Comparison of ENCODE assay signal across 11 cellular contexts in genomic region chr3:43290961-43291360, GRCh38. TPM values are rescaled to one million over a fixed set of nuclear protein-coding genes. Genes with fewer than 3 reads are reported as not detected.
DNase-seq lines count a peak whose midpoint lies in the region; ATAC-seq and TF ChIP-seq lines count a peak whose summit lies in the region.
"Had no signal": no experiment of that assay in that cellular context is flagged by ENCODE, and none has a peak within 500 bp of the region (broad histone marks: within the 10 kb centered on the region; RNA-seq: fewer than 3 reads in every experiment).

No MANE protein-coding gene starts in this region.

- no peaks in the 10 kb centered on the region for H3K27me3 Mint-ChIP-seq in activated naive CD8-positive, alpha-beta T cell treated with anti-CD3 and anti-CD28 coated beads for 36 hours
- peaks cover 4 to 13% (median 11%) of the 10 kb centered on the region in 3 donors for H3K27me3 Mint-ChIP-seq in immature natural killer cell (ENCODE audit: low read depth in 3 of 3)

- DNase-seq in right cardiac atrium (no peak), cardiac septum (ENCODE audit: low spot score) (no peak), immature natural killer cell (no peak), thyroid gland (no peak)
- DNase-seq in activated naive CD8-positive, alpha-beta T cell treated with anti-CD3 and anti-CD28 coated beads for 36 hours: no peak
- DNase-seq: head of caudate nucleus, NCI-H1092 had no signal

- H3K27ac Mint-ChIP-seq in activated naive CD8-positive, alpha-beta T cell treated with anti-CD3 and anti-CD28 coated beads for 36 hours: peak overlapping the region; percentile 90
- H3K27ac Mint-ChIP-seq in immature natural killer cell: peak overlapping the region; percentile 79 to 98 (median 94)

- H3K4me1 Mint-ChIP-seq in activated naive CD8-positive, alpha-beta T cell treated with anti-CD3 and anti-CD28 coated beads for 36 hours: peaks cover 71% of the 10 kb centered on the region
- H3K4me1 Mint-ChIP-seq in immature natural killer cell: peaks cover 81 to 85% of the 10 kb centered on the region in 2 donors

- H3K4me3 Mint-ChIP-seq in activated naive CD8-positive, alpha-beta T cell treated with anti-CD3 and anti-CD28 coated beads for 36 hours: peak overlapping the region; percentile 88
- peak overlapping the region; percentile 65 to 100 (median 97) for H3K4me3 Mint-ChIP-seq in immature natural killer cell

- TF ChIP-seq POLR2A in thyroid gland (IDR thresholded peaks at IDR 0.05): no peak

- H3K9me3 ChIP-seq in right cardiac atrium (ENCODE audit: control insufficient read depth, low read length) (no peaks in the 10 kb centered on the region), thyroid gland (no peaks in the 10 kb centered on the region)

- H3K36me3 ChIP-seq in urinary bladder (ENCODE audit: insufficient read depth): no peaks in the 10 kb centered on the region
- no peaks in the 10 kb centered on the region for H3K36me3 ChIP-seq in thyroid gland

- H3K4me3 ChIP-seq in right cardiac atrium (ENCODE audit: low read length) (peak overlapping the region; percentile 0), urinary bladder (ENCODE audit: low read depth, low read length) (peak overlapping the region; percentile 5), thyroid gland (replicated peaks in 1 of 3) (peak overlapping the region in 1 of 3 donors; percentile 4)

- TF ChIP-seq CTCF in thyroid gland (IDR thresholded peaks at IDR 0.05): no peak

- H3K9me3 Mint-ChIP-seq in activated naive CD8-positive, alpha-beta T cell treated with anti-CD3 and anti-CD28 coated beads for 36 hours: no peaks in the 10 kb centered on the region
- no peaks in the 10 kb centered on the region for H3K9me3 Mint-ChIP-seq in immature natural killer cell

- ATAC-seq in right cardiac atrium (no peak), GM18907 (IDR thresholded peaks at IDR 0.05; ENCODE audit: unreplicated experiment) (no peak), HG03095 (IDR thresholded peaks at IDR 0.05; ENCODE audit: unreplicated experiment) (no peak)

- peaks cover 22% of the 10 kb centered on the region for H3K36me3 Mint-ChIP-seq in activated naive CD8-positive, alpha-beta T cell treated with anti-CD3 and anti-CD28 coated beads for 36 hours
- H3K36me3 Mint-ChIP-seq in immature natural killer cell: peaks cover 0 to 5% (median 3%) of the 10 kb centered on the region in 3 donors

- H3K4me1 ChIP-seq in right cardiac atrium (ENCODE audit: control insufficient read depth, insufficient read depth, low read length) (peaks cover 14% of the 10 kb centered on the region), urinary bladder (ENCODE audit: insufficient read depth) (peaks cover 3% of the 10 kb centered on the region), thyroid gland (peaks cover 30 to 52% of the 10 kb centered on the region in 2 donors)

- H3K27me3 ChIP-seq in right cardiac atrium (ENCODE audit: control insufficient read depth, insufficient read depth): no peaks in the 10 kb centered on the region
- H3K27me3 ChIP-seq in thyroid gland: no peaks in the 10 kb centered on the region

- intact Hi-C loops in right cardiac atrium (cut with DNase I) (no loop called here), cardiac septum (cut with DNase I) (no loop called here), thyroid gland (cut with DNase I) (loop anchor here (10.0 kb wide), 1 partner anchor 214 kb away; no protein-coding TSS in a partner anchor)

- H3K27ac ChIP-seq in right cardiac atrium (ENCODE audit: low read length) (no peak overlapping the region), urinary bladder (ENCODE audit: low read depth) (no peak overlapping the region), thyroid gland (peak overlapping the region in 1 of 3 donors; percentile 88)
- H3K27ac ChIP-seq: RWPE1 had no signal

- WGBS in right cardiac atrium: 54% methylated on average over 5 of the region's 5 CpGs
- WGBS in urinary bladder: 62% methylated on average over 5 of the region's 5 CpGs
- 81 to 86% methylated on average over 5 of the region's 5 CpGs for WGBS in thyroid gland, 2 donors

RNA-seq across cellular contexts. Expression of gene SNRK, which starts 4.6 kb away (rescaled TPM):
- total RNA-seq in right cardiac atrium: 10 to 100 TPM; 23.6 to 29.0 (median 27.2) TPM
- 12.1 TPM for polyA plus RNA-seq in right cardiac atrium
- 25.1 TPM for total RNA-seq in cardiac septum
- 10 to 100 TPM; 26.8 to 29.3 TPM for total RNA-seq in activated naive CD8-positive, alpha-beta T cell treated with anti-CD3 and anti-CD28 coated beads for 36 hours
- 10 to 100 TPM; 34.3 to 68.6 (median 38.4) TPM for polyA plus RNA-seq in immature natural killer cell
- 86.0 TPM for total RNA-seq in urinary bladder
- polyA plus RNA-seq in urinary bladder: 26.7 TPM
- total RNA-seq in thyroid gland: 10 to 100 TPM; 44.2 to 90.5 (median 65.0) TPM
